Comparison of ENCODE assay signal across 8 cellular contexts in the genomic region with DNA sequence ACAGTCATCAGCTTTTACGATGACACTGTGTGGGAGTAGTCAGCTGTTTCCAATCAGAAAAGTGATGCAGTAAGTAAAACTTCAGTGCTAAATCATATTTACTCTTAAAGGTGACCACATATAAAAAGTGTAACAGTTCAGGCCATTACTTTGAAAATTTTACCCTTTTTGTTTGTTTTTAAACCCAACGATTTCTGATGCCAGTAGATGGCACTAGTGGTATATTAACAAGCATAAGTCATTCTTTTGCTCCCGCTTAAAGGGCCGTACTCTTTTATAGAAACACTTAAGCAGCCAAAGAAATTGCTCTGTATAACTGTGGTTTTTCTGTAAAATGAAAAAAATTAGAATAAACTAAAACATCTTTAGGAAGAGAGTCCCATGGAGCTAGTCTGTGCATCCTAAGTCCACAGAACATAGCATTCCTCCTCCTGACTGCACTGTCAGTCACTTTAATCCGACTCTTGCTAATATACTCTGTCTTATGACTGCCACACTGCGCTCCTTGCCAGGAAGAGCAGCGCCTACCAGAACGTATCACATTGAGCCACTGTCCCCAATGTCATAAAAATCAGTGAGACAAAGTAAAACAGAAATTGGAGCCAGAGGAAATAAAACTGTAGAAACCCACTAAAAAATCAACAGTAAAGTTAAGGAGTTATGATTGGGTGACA. TPM values are rescaled to one million over a fixed set of nuclear protein-coding genes. Genes with fewer than 3 reads are reported as not detected.
DNase-seq lines count a peak whose midpoint lies in the region; ATAC-seq and TF ChIP-seq lines count a peak whose summit lies in the region.

No MANE protein-coding gene starts in this region.

- no peak overlapping the region for H3K23ac ChIP-seq in neuronal stem cell (ENCODE audit: low read depth, low read length, poor library complexity)

- H2BK12ac ChIP-seq in neuronal stem cell (ENCODE audit: low read length): no peak overlapping the region

- no peak for ATAC-seq in GM21390 (IDR thresholded peaks at IDR 0.05; ENCODE audit: unreplicated experiment)

- H2BK120ac ChIP-seq in neuronal stem cell (ENCODE audit: low read depth, low read length): no peak overlapping the region

- no peak for DNase-seq in GM06990 (ENCODE audit: extremely low read depth, insufficient read length)
- peak; percentile 62 for DNase-seq in LoVo (ENCODE audit: low spot score)
- peak; percentile 21 for DNase-seq in SKM-1 (lab: John Stamatoyannopoulos, UW; ENCODE audit: unreplicated experiment)
- peak; percentile 90 for DNase-seq in fibroblast of peridontal ligament (ENCODE audit: extremely low read depth)
- peak; percentile 21 for DNase-seq in neuronal stem cell (ENCODE audit: low spot score)
- no peak for DNase-seq in T-helper 9 cell
- no peak for DNase-seq in activated CD8-positive, alpha-beta memory T cell treated with anti-CD3 and anti-CD28 coated beads, Interleukin-2, amount 50 U/mL, for 4 hours

- WGBS in neuronal stem cell (ENCODE audit: extremely low coverage in 2 of 2, insufficient read length in 2 of 2, insufficient replicate concordance in 1 of 2), 2 donors: no CpG with 5 or more reads among the region's 8 CpGs

- H2BK5ac ChIP-seq in neuronal stem cell (ENCODE audit: low read length): no peak overlapping the region

- no peak overlapping the region for H3K9ac ChIP-seq in neuronal stem cell (ENCODE audit: low read depth, low read length, poor library complexity)

- no peak overlapping the region for H3K27ac ChIP-seq in neuronal stem cell (replicated peaks; ENCODE audit: low read length)

- peaks cover 0 to 8% of the 10 kb centered on the region in 2 donors for H3K4me1 ChIP-seq in neuronal stem cell (ENCODE audit: control insufficient read depth in 2 of 2, insufficient read depth in 1 of 2, low read depth in 1 of 2, low read length in 2 of 2)

- no peak overlapping the region for H3K14ac ChIP-seq in neuronal stem cell (ENCODE audit: low read length)

- no peak overlapping the region for H3K4me2 ChIP-seq in neuronal stem cell (ENCODE audit: insufficient read depth, low read length, poor library complexity, severe bottlenecking)

- H2BK15ac ChIP-seq in neuronal stem cell (ENCODE audit: low read length): no peak overlapping the region

- H4K8ac ChIP-seq in neuronal stem cell (ENCODE audit: low read depth, low read length): no peak overlapping the region

- TF ChIP-seq CTCF in GM06990 (IDR thresholded peaks at IDR 0.05; ENCODE audit: insufficient read depth, low read length, poor library complexity, severe bottlenecking): peak; percentile 54

- H3K36me3 ChIP-seq in GM06990 (ENCODE audit: control insufficient read depth, insufficient read depth, low read length) (no peaks in the 10 kb centered on the region), neuronal stem cell (replicated peaks in 1 of 2; ENCODE audit: control insufficient read depth in 2 of 2, insufficient read depth in 2 of 2, low read length in 2 of 2) (peaks cover 16 to 98% of the 10 kb centered on the region in 2 donors)

- H2AFZ ChIP-seq in neuronal stem cell (ENCODE audit: low read length): no peak overlapping the region

- H3K9me3 ChIP-seq in neuronal stem cell (replicated peaks in 1 of 2; ENCODE audit: control insufficient read depth in 2 of 2, insufficient read depth in 1 of 2, low read depth in 1 of 2, low read length in 2 of 2): no peaks in the 10 kb centered on the region

- no peaks in the 10 kb centered on the region for H3K79me1 ChIP-seq in neuronal stem cell (ENCODE audit: low read depth, low read length)

- H3K4me3 ChIP-seq in GM06990 (replicated peaks; ENCODE audit: low read depth, low read length) (no peak overlapping the region), neuronal stem cell (ENCODE audit: low read length in 2 of 2) (no peak overlapping the region)

- H3K4ac ChIP-seq in neuronal stem cell (ENCODE audit: low read length): no peak overlapping the region

- no peak overlapping the region for H4K91ac ChIP-seq in neuronal stem cell (ENCODE audit: low read depth, low read length, poor library complexity)

- H3K27me3 ChIP-seq in GM06990 (replicated peaks; ENCODE audit: control insufficient read depth, insufficient read depth, low read length) (no peaks in the 10 kb centered on the region), neuronal stem cell (ENCODE audit: control insufficient read depth in 3 of 3, insufficient read depth in 3 of 3, low read depth in 1 of 3, low read length in 3 of 3) (no peaks in the 10 kb centered on the region)

- no peak overlapping the region for H3K18ac ChIP-seq in neuronal stem cell (ENCODE audit: low read length)

- H2AK5ac ChIP-seq in neuronal stem cell (ENCODE audit: low read depth, low read length): no peak overlapping the region

RNA-seq across cellular contexts. Expression of a gene that starts 25.1 kb away (rescaled TPM):
- polyA plus RNA-seq in neuronal stem cell (2013, experiment 1 of 2): 88.8 TPM
- polyA plus RNA-seq in neuronal stem cell (2013, experiment 2 of 2): 86.0 TPM

RNA-seq across cellular contexts. Expression of a gene that starts 51.4 kb away (rescaled TPM):
- polyA plus RNA-seq in neuronal stem cell (2013, experiment 1 of 2): not detected
- not detected for polyA plus RNA-seq in neuronal stem cell (2013, experiment 2 of 2)

Comparison
In these comparisons a context has a peak if more than half of its experiments do, and no peak if none do; other contexts are left out.
1. DNase-seq: peak in LoVo (single experiment), SKM-1 (single experiment), fibroblast of peridontal ligament (single experiment) and neuronal stem cell (single experiment); none in GM06990 (single experiment), T-helper 9 cell (single experiment) and activated CD8-positive, alpha-beta memory T cell treated with anti-CD3 and anti-CD28 coated beads, Interleukin-2, amount 50 U/mL, for 4 hours (single experiment).